Comparison of ENCODE assay signal across 8 cellular contexts in the genomic region with DNA sequence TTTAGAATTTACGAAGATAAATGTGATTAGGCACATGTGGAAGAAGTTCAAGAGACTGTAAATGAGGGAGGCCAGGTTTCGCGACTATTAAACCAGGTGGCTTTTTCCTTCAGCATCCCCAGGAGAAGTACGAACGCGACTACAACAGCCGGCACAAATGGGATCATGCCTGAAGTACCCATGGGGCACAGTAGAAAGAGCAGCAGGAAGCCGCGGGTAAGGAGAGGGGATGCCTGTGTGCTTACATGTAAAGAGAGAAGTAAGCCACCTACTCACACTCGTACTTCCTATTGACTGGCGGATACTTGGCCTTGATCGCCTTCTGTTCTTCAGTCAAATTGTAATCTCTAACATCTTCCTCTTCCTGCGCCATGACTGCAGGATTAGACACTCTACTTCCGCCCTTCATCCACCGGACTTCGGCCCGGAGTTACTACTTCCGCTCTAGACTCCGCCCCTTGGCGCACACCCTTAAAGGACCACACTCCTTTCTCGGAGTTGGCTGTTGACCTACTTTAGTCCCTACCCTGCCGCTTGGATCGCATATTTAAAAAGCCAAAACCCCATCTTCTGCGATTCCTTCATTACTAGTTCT. TPM values are rescaled to one million over a fixed set of nuclear protein-coding genes. Genes with fewer than 3 reads are reported as not detected.
DNase-seq lines count a peak whose midpoint lies in the region; ATAC-seq and TF ChIP-seq lines count a peak whose summit lies in the region.

Gene ZBTB8OS (minus strand): TSS at position 394 of the 595 bp plus-strand sequence. CDS start 21 bp downstream, at position 373.

- in situ Hi-C loops in astrocyte of the cerebellum (cut with HindIII; ENCODE audit: low sequenced_read_pairs), result no loop called here

- peaks cover 31% of the 10 kb centered on the region for H3K4me1 Mint-ChIP-seq in T-helper 2 cell treated with Interferon-gamma antibody and Interleukin-4, amounts not matched to agents 5 μg/mL and 100 μg/mL, for 36 hours (ENCODE audit: low read depth)

- TF ChIP-seq CTCF in astrocyte of the cerebellum (IDR thresholded peaks at IDR 0.05; ENCODE audit: low read depth, low read length, missing control alignments), result no peak

- no peaks in the 10 kb centered on the region for H3K9me3 ChIP-seq in aorta (ENCODE audit: control insufficient read depth, low read length)

- H3K4me3 ChIP-seq in astrocyte of the cerebellum (ENCODE audit: low read depth, low read length) (peak within 1 kb of the TSS; percentile 87), rectal smooth muscle tissue (ENCODE audit: low read length) (peak within 1 kb of the TSS; percentile 89), aorta (ENCODE audit: low read length in 2 of 2) (peak within 1 kb of the TSS; percentile 49 to 82)

- H3K9me3 Mint-ChIP-seq in T-helper 2 cell treated with Interferon-gamma antibody and Interleukin-4, amounts not matched to agents 5 μg/mL and 100 μg/mL, for 36 hours, result no peaks in the 10 kb centered on the region

- H3K36me3 ChIP-seq in rectal smooth muscle tissue (ENCODE audit: control insufficient read depth, insufficient read depth, low read length) (peaks cover 9% of the 10 kb centered on the region), aorta (ENCODE audit: control insufficient read depth in 1 of 2, insufficient read depth in 2 of 2, low read length in 1 of 2) (no peaks in the 10 kb centered on the region)

- WGBS in aorta, 2 donors, result 0% methylated on average over 24 of the region's 24 CpGs

- H3K4me1 ChIP-seq in rectal smooth muscle tissue (ENCODE audit: control insufficient read depth, insufficient read depth, low read length) (peaks cover 14% of the 10 kb centered on the region), aorta (ENCODE audit: control insufficient read depth in 1 of 2, insufficient read depth in 2 of 2, low read length in 2 of 2) (peaks cover 0 to 3% of the 10 kb centered on the region in 2 donors)

- H3K36me3 Mint-ChIP-seq in T-helper 2 cell treated with Interferon-gamma antibody and Interleukin-4, amounts not matched to agents 5 μg/mL and 100 μg/mL, for 36 hours (ENCODE audit: low read depth), result peaks cover 53% of the 10 kb centered on the region

- intact Hi-C loops in aorta (cut with DNase I), result loop anchor here in 1 of 2 donors (2.0 kb wide), 1 partner anchor 53 kb away; the partner anchor contains the start of gene SYNC

- peak within 1 kb of the TSS; percentile 77 for H3K9ac ChIP-seq in rectal smooth muscle tissue (ENCODE audit: low read length)

- H3K27me3 Mint-ChIP-seq in T-helper 2 cell treated with Interferon-gamma antibody and Interleukin-4, amounts not matched to agents 5 μg/mL and 100 μg/mL, for 36 hours (ENCODE audit: low read depth), result no peaks in the 10 kb centered on the region

- peak within 1 kb of the TSS; percentile 97 for H3K4me3 Mint-ChIP-seq in T-helper 2 cell treated with Interferon-gamma antibody and Interleukin-4, amounts not matched to agents 5 μg/mL and 100 μg/mL, for 36 hours

- peak within 1 kb of the TSS; percentile 99 for H3K27ac Mint-ChIP-seq in T-helper 2 cell treated with Interferon-gamma antibody and Interleukin-4, amounts not matched to agents 5 μg/mL and 100 μg/mL, for 36 hours

- ATAC-seq in HG02885 (IDR thresholded peaks at IDR 0.05; ENCODE audit: poor library complexity, unreplicated experiment), result peak; percentile 63
- ATAC-seq in aorta (ENCODE audit: low FRiP score), result peak; percentile 94

- no peaks in the 10 kb centered on the region for H3K27me3 ChIP-seq in rectal smooth muscle tissue (ENCODE audit: control insufficient read depth, insufficient read depth, low read length)
- H3K27me3 ChIP-seq in aorta (ENCODE audit: control insufficient read depth in 1 of 2, insufficient read depth in 2 of 2, low read length in 1 of 2), result no peaks in the 10 kb centered on the region

- TF ChIP-seq POLR2A in GM15510 (IDR thresholded peaks at IDR 0.05; ENCODE audit: borderline replicate concordance, extremely low read depth, insufficient read length), result peak; percentile 80

- DNase-seq in NCI-H1930 (lab: John Stamatoyannopoulos, UW) (peak; percentile 82 to 89), astrocyte of the cerebellum (ENCODE audit: low read depth) (peak; percentile 82), hepatic stellate cell (ENCODE audit: low spot score) (peak; percentile 96), aorta (peak; percentile 95)
- DNase-seq in T-helper 2 cell treated with Interferon-gamma antibody and Interleukin-4, amounts not matched to agents 5 μg/mL and 100 μg/mL, for 36 hours (ENCODE audit: low spot score), result peak; percentile 87

- H3K27ac ChIP-seq in rectal smooth muscle tissue (ENCODE audit: low read depth, low read length) (peak within 1 kb of the TSS; percentile 100), aorta (ENCODE audit: low read depth in 1 of 2, low read length in 2 of 2) (peak within 1 kb of the TSS; percentile 78 to 96)

RNA-seq across cellular contexts. Expression of gene ZBTB8OS, which starts in this region (rescaled TPM):
- 10 to 100 TPM; 36.3 to 37.8 TPM for total RNA-seq in aorta
- 10 to 100 TPM; 43.6 to 78.3 TPM for polyA plus RNA-seq in aorta

Comparison
In these comparisons a context has a peak if more than half of its experiments do, and no peak if none do; other contexts are left out.
1. Peak in every context shown above with its lines: DNase-seq, ATAC-seq, H3K4me3 ChIP-seq and H3K27ac ChIP-seq.